Comparison of ENCODE assay signal across 26 cellular contexts in the genomic region with DNA sequence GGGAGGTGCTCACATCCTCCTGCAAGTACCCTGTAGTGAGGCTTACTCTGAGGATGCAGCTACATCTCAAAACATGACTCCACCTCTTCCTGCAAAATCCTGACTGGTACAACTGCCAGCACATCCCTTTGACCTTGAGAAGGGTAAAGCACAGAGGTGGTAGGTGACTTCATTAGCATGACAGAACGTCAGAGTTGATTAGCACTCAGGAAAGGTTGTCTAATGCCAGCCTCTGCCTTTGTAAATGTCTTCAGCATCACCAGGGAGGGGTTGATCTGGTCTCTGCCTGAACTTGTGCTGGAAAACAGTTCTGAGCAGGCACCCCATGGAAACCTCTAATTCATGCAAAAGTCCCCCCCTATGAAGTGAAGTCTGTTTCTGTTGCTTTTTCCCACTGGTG.
"Had no signal": no experiment of that assay in that cellular context is flagged by ENCODE, and none has a peak within 500 bp of the region (broad histone marks: within the 10 kb centered on the region; RNA-seq: fewer than 3 reads in every experiment).

No MANE protein-coding gene starts in this region.

- H3K27ac Mint-ChIP-seq: dendritic cell treated with granulocyte-macrophage colony-stimulating factor and Interleukin-4, amounts not matched to agents 40 ng/mL and 50 ng/mL, for 4 days; effector memory CD8-positive, alpha-beta T cell; endodermal cell; immature natural killer cell; mesothelial cell of epicardium had no signal

- H2AFZ ChIP-seq: hepatocyte had no signal

- H3K4me3 Mint-ChIP-seq: dendritic cell treated with granulocyte-macrophage colony-stimulating factor and Interleukin-4, amounts not matched to agents 40 ng/mL and 50 ng/mL, for 4 days; effector memory CD8-positive, alpha-beta T cell; endodermal cell; mesothelial cell of epicardium; naive B cell had no signal

- ATAC-seq: effector memory CD8-positive, alpha-beta T cell; foreskin keratinocyte; gastroesophageal sphincter; heart left ventricle; left cardiac atrium; left lung; left ventricle myocardium superior; lower lobe of right lung; mucosa of descending colon had no signal

- DNase-seq: colonic mucosa; cortex of kidney; effector CD8-positive, alpha-beta T cell; effector memory CD8-positive, alpha-beta T cell; endodermal cell; erythroblast; foreskin keratinocyte; heart left ventricle; hypothalamus; immature natural killer cell; islet precursor cell; kidney; kidney glomerular epithelial cell; left cardiac atrium; left lung; left ventricle myocardium superior; lower lobe of right lung; mesenchymal stem cell; mucosa of descending colon; naive B cell had no signal

- H3K4me1 ChIP-seq: colonic mucosa, foreskin keratinocyte, lower lobe of right lung had no signal

- H3K27me3 Mint-ChIP-seq: dendritic cell treated with granulocyte-macrophage colony-stimulating factor and Interleukin-4, amounts not matched to agents 40 ng/mL and 50 ng/mL, for 4 days; naive B cell had no signal

- H3K27ac ChIP-seq: colonic mucosa, epithelial cell of prostate, esophagus muscularis mucosa, foreskin keratinocyte, gastroesophageal sphincter, heart left ventricle, hepatocyte, left lung, lower lobe of right lung had no signal

- H3K27me3 ChIP-seq: colonic mucosa, esophagus muscularis mucosa, gastroesophageal sphincter, heart left ventricle, hepatocyte, left lung had no signal

- H3K4me1 Mint-ChIP-seq: immature natural killer cell, mesothelial cell of epicardium had no signal

- H3K36me3 ChIP-seq: colonic mucosa, esophagus muscularis mucosa, gastroesophageal sphincter, heart left ventricle, left lung, lower lobe of right lung had no signal

- H3K4me2 ChIP-seq: hepatocyte had no signal

- H3K79me2 ChIP-seq: hepatocyte had no signal

- H3K9me3 ChIP-seq: colonic mucosa, esophagus muscularis mucosa, gastroesophageal sphincter, heart left ventricle, left lung, lower lobe of right lung, mucosa of descending colon had no signal

- H3K9me3 Mint-ChIP-seq: dendritic cell treated with granulocyte-macrophage colony-stimulating factor and Interleukin-4, amounts not matched to agents 40 ng/mL and 50 ng/mL, for 4 days; effector memory CD8-positive, alpha-beta T cell; endodermal cell; mesothelial cell of epicardium; naive B cell had no signal

- H3K36me3 Mint-ChIP-seq: immature natural killer cell had no signal

- H3K4me3 ChIP-seq: colonic mucosa, esophagus muscularis mucosa, gastroesophageal sphincter, heart left ventricle, hepatocyte, left lung, lower lobe of right lung, mucosa of descending colon had no signal
